25 cellular contexts compared by ENCODE assay signal in the genomic region with DNA sequence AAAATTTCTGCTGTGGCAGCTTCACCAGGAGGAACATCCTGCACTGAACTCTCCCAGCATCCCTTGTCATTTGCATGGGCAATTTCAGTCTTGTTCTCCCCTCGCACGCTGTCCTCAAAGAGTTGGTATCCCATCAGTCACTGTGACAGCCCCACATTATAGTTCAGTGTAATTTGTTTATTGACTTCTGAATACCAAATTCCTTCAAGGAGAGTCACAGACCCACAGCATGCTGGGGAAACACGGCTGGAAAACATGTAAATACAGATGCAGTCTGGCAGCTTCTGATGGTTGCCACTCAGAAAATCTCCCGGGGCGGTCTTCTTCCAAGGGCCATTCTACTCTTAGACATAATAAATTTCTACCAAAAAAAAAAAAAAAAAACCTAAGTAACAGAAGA.
DNase-seq lines count a peak whose midpoint lies in the region; FAIRE-seq lines count a peak whose summit lies in the region.
"Had no signal": no experiment of that assay in that cellular context is flagged by ENCODE, and none has a peak within 500 bp of the region (broad histone marks: within the 10 kb centered on the region; RNA-seq: fewer than 3 reads in every experiment).

No MANE protein-coding gene starts in this region.

- no peaks in the 10 kb centered on the region for H3K9me3 ChIP-seq in MG63
- H3K9me3 ChIP-seq: ovary had no signal

- H3K4me3 ChIP-seq in MG63: no peak overlapping the region
- H3K4me3 ChIP-seq: ovary had no signal

- FAIRE-seq in urothelium cell line (lab: Jason Lieb, UNC): no peak

- H3K36me3 ChIP-seq in MG63: no peaks in the 10 kb centered on the region
- H3K36me3 ChIP-seq: ovary had no signal

- no peaks in the 10 kb centered on the region for H3K27me3 ChIP-seq in MG63
- H3K27me3 ChIP-seq: ovary had no signal

- DNase-seq in MG63 (peak; percentile 1), amniotic epithelial cell (ENCODE audit: low read depth) (peak; percentile 58), iris pigment epithelial cell (ENCODE audit: low read depth) (peak; percentile 74), urothelium cell line (ENCODE audit: low spot score) (peak; percentile 40), NCI-H446 treated with DMSO at 0.1 percent for 48 hours (lab: John Stamatoyannopoulos, UW) (no peak), SHP77 treated with DMSO at 0.1 percent for 48 hours (lab: John Stamatoyannopoulos, UW) (no peak), epidermal melanocyte (ENCODE audit: insufficient read length, low spot score) (no peak)
- DNase-seq: activated CD8-positive, alpha-beta T cell treated with anti-CD3 and anti-CD28 coated beads for 36 hours; activated gamma-delta T cell; activated T-cell treated with anti-CD3 and anti-CD28 coated beads for 4 hours; amygdala; CD8-positive, alpha-beta memory T cell; cerebellar nuclear complex; DMS53; GF-D8; H7; naive thymus-derived CD8-positive, alpha-beta T cell; NCI-H1417 treated with DMSO at 0.1 percent for 48 hours; NCI-H2107; NCI-H748 treated with DMSO at 0.1 percent for 48 hours; ovary; right cardiac atrium; stimulated activated CD4-positive, alpha-beta T cell treated with anti-CD3 and anti-CD28 coated beads, Interleukin-15, amount 100 ng/mL, for 24 hours; stimulated activated CD8-positive, alpha-beta memory T cell treated with anti-CD3 and anti-CD28 coated beads, Interleukin-4, amount 100 ng/mL, for 48 hours; SW 1271 had no signal

Comparison
In these comparisons a context has a peak if more than half of its experiments do, and no peak if none do; other contexts are left out.
1. DNase-seq: peak in MG63 (single experiment), amniotic epithelial cell (single experiment), iris pigment epithelial cell (single experiment) and urothelium cell line (single experiment); none in NCI-H446 treated with DMSO at 0.1 percent for 48 hours (single experiment), SHP77 treated with DMSO at 0.1 percent for 48 hours (single experiment) and epidermal melanocyte (single experiment).